In genomic region chr4:82890913-82891727, GRCh38 we compare ENCODE assay signal across 8 cellular contexts. TPM values are rescaled to one million over a fixed set of nuclear protein-coding genes. Genes with fewer than 3 reads are reported as not detected.
DNase-seq lines count a peak whose midpoint lies in the region; ATAC-seq, FAIRE-seq and TF ChIP-seq lines count a peak whose summit lies in the region.

Gene SEC31A, minus strand, starts transcription at chr4:82891153. Its CDS starts 9,217 bp downstream, at chr4:82881936.

- peak; percentile 87 for TF ChIP-seq POLR2A in GM12891 (IDR thresholded peaks at IDR 0.05; ENCODE audit: low read depth, low read length)

- peak within 1 kb of the TSS; percentile 97 for H3K27ac Mint-ChIP-seq in type B pancreatic cell

- H3K27me3 Mint-ChIP-seq in type B pancreatic cell, result no peaks in the 10 kb centered on the region

- H3K27ac ChIP-seq in adipose tissue (ENCODE audit: low read depth, low read length), result peak within 1 kb of the TSS; percentile 57

- ATAC-seq in HG02840 (IDR thresholded peaks at IDR 0.05; ENCODE audit: low FRiP score, unreplicated experiment), result peak; percentile 93

- 0 to 1% (median 1%) methylated on average over 67 to 71 of the region's 71 CpGs for WGBS in adipose tissue, 3 donors

- peak within 1 kb of the TSS; percentile 95 for H3K4me3 Mint-ChIP-seq in type B pancreatic cell

- FAIRE-seq in GM12891 (lab: Jason Lieb, UNC), result peak; percentile 99

- peaks cover 24% of the 10 kb centered on the region for H3K4me1 Mint-ChIP-seq in type B pancreatic cell (ENCODE audit: unreplicated experiment)

- TF ChIP-seq CTCF in type B pancreatic cell (conservative IDR thresholded peaks at IDR 0.05), result no peak

- H3K9me3 Mint-ChIP-seq in type B pancreatic cell, result no peaks in the 10 kb centered on the region

- peaks cover 21% of the 10 kb centered on the region for H3K36me3 Mint-ChIP-seq in type B pancreatic cell

- intact Hi-C loops in cardiac septum (cut with DNase I), result loop anchor here (1.0 to 10.0 kb wide), 4 partner anchors 9 to 519 kb away; partner anchors contain the start of genes COQ2, HNRNPD, LIN54 and THAP9

- DNase-seq in GM12891 (ENCODE audit: insufficient read length, low spot score), result peak; percentile 81
- DNase-seq in NCI-H1436 (lab: John Stamatoyannopoulos, UW), result peak; percentile 94
- DNase-seq in T follicular helper cell (ENCODE audit: low read depth), result peak; percentile 94
- DNase-seq in cardiac septum (ENCODE audit: low spot score), result peak; percentile 99
- peak; percentile 87 for DNase-seq in pons (ENCODE audit: low spot score)
- peak; percentile 95 for DNase-seq in type B pancreatic cell (ENCODE audit: extremely low spot score, unreplicated experiment)

TF ChIP-seq in GM12891, 5 proteins besides CTCF, POLR2A, EP300 and RAD21:
- TF ChIP-seq TAF1 (IDR thresholded peaks at IDR 0.05; ENCODE audit: low read depth, low read length) (no peak; the same call in none of the 2 replicates), PAX5 (IDR thresholded peaks at IDR 0.05; ENCODE audit: insufficient read depth, low read length, severe bottlenecking) (peak; percentile 17), POLR2AphosphoS5 (IDR thresholded peaks at IDR 0.05; ENCODE audit: low read depth, low read length) (peak; percentile 92), SPI1 (IDR thresholded peaks at IDR 0.05; ENCODE audit: low read depth, low read length) (no peak), POU2F2 (IDR thresholded peaks at IDR 0.05; ENCODE audit: low read depth, low read length) (no peak)

RNA-seq across cellular contexts. Expression of gene SEC31A, which starts in this region (rescaled TPM):
- 96.3 TPM for polyA plus RNA-seq in GM12891 (2012; ENCODE audit: low read depth, missing spikeins)
- polyA plus RNA-seq in adipose tissue, result 100 to 1,000 TPM in 1 of 3 donors, 10 to 100 TPM in 2; 74.9 to 133 (median 92.4) TPM
- total RNA-seq in cardiac septum (140 TPM), type B pancreatic cell (ENCODE audit: low replicate concordance) (233 and 295 TPM in 2 replicates)

Comparison
In these comparisons a context has a peak if more than half of its experiments do, and no peak if none do; other contexts are left out.
1. Peak in every context shown above with its lines: DNase-seq, ATAC-seq and H3K27ac ChIP-seq.